2 cellular contexts compared by ENCODE assay signal in the genomic region with DNA sequence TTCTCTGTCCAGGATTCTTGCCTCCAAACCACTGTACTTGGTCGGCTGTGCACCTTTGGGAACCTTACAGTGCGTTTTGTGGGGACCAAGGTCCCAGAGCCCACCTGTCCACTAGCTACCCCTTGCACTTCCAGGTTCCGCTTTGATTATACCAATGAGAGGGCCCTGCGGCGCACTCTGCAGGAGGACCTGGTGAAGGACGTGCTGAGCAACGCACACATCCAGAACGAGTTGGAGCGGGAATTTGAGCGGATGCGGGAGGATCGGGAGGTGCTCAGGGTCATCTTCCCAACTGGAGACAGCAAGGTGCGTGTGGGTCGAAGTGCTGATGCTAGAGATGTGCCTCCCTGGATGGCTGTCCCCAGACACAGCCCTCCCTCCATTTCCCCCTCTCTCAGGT.
A peak's percentile ranks its signal among the peaks of the same experiment; 100 is the strongest.
TF ChIP-seq lines count a peak whose summit lies in the region.

No MANE protein-coding gene starts in this region.

TF ChIP-seq in A549, 52 proteins besides CTCF, POLR2A, EP300 and RAD21:
- no peak for TF ChIP-seq ZSCAN20 (CRISPR knock-in tag; IDR thresholded peaks at IDR 0.05)
- TF ChIP-seq SMC3 (IDR thresholded peaks at IDR 0.05), result 0 out of 3 replicates have a peak, but pooled peaks have one; percentile 28

TF ChIP-seq in endothelial cell of umbilical vein, 7 proteins besides CTCF, POLR2A, EP300 and RAD21:
- no peak for TF ChIP-seq EZH2 (IDR thresholded peaks at IDR 0.05; ENCODE audit: borderline replicate concordance, low read depth, low read length, severe bottlenecking)
- no peak for TF ChIP-seq GATA2 (IDR thresholded peaks at IDR 0.05; ENCODE audit: insufficient read depth, insufficient read length, low read depth, low read length)
- TF ChIP-seq POLR2AphosphoS5 (IDR thresholded peaks at IDR 0.05; ENCODE audit: insufficient read depth, low read depth, low read length), result no peak
- no peak for TF ChIP-seq JUN (IDR thresholded peaks at IDR 0.05; ENCODE audit: borderline replicate concordance, insufficient read depth, insufficient read length, low read depth)
- TF ChIP-seq, protein P1, sequence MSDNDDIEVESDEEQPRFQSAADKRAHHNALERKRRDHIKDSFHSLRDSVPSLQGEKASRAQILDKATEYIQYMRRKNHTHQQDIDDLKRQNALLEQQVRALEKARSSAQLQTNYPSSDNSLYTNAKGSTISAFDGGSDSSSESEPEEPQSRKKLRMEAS (IDR thresholded peaks at IDR 0.05; ENCODE audit: insufficient read depth, insufficient read length), result no peak
